In the genomic region with DNA sequence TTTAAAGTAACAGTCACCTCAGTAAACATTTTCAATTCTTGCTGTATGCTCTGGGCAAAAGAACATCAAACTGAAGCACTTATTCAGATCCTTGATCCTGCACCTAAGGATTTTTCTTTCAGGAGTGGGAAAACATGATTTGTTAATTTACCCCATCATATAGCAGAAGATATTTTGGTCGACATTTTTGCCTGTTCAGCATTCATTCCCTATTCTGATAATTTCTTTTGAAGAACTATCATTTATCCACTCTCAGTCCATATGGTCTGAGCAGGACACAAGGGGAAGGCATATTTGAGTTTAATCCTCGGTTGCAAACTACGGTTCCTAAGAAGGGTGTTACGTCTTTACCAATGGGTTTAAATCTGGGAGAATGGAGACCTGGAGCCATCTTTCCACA, we compare ENCODE assay signal across 9 cellular contexts. TPM values are rescaled to one million over a fixed set of nuclear protein-coding genes. Genes with fewer than 3 reads are reported as not detected.
A peak's percentile ranks its signal among the peaks of the same experiment; 100 is the strongest.
DNase-seq lines count a peak whose midpoint lies in the region; ATAC-seq and TF ChIP-seq lines count a peak whose summit lies in the region.
"Had no signal": no experiment of that assay in that cellular context is flagged by ENCODE, and none has a peak within 500 bp of the region (broad histone marks: within the 10 kb centered on the region; RNA-seq: fewer than 3 reads in every experiment).

No MANE protein-coding gene starts in this region.

- TF ChIP-seq CTCF in GM12875 (IDR thresholded peaks at IDR 0.05; ENCODE audit: borderline replicate concordance, insufficient read depth, low read depth, low read length) (no peak), RWPE2 (IDR thresholded peaks at IDR 0.05; ENCODE audit: poor library complexity, severe bottlenecking) (no peak), psoas muscle (IDR thresholded peaks at IDR 0.05) (no peak)

- H3K9me3 ChIP-seq in RWPE2 (ENCODE audit: severe bottlenecking), result no peaks in the 10 kb centered on the region
- no peaks in the 10 kb centered on the region for H3K9me3 ChIP-seq in psoas muscle

- 73 to 79% (median 77%) methylated on average over 4 of the region's 4 CpGs for WGBS in psoas muscle, 3 donors

- H3K4me3 ChIP-seq in GM12875 (ENCODE audit: low read depth, low read length) (peak overlapping the region; percentile 91), RWPE2 (ENCODE audit: severe bottlenecking) (peak overlapping the region; percentile 83), psoas muscle (peak overlapping the region; percentile 97)

- H3K36me3 ChIP-seq in RWPE2 (ENCODE audit: low read depth) (no peaks in the 10 kb centered on the region), psoas muscle (ENCODE audit: insufficient read depth in 1 of 2, low read depth in 1 of 2) (no peaks in the 10 kb centered on the region)

- H3K27me3 ChIP-seq in RWPE2 (ENCODE audit: insufficient read depth, poor library complexity, severe bottlenecking) (no peaks in the 10 kb centered on the region), psoas muscle (ENCODE audit: insufficient read depth in 3 of 3, low read length in 2 of 3) (no peaks in the 10 kb centered on the region)

- H3K27ac ChIP-seq in RWPE2 (ENCODE audit: poor library complexity, severe bottlenecking), result peak overlapping the region; percentile 95
- peak overlapping the region; percentile 96 for H3K27ac ChIP-seq in epithelial cell of prostate
- H3K27ac ChIP-seq in psoas muscle, result peak overlapping the region; percentile 96
- no peak overlapping the region for H3K27ac ChIP-seq in substantia nigra (ENCODE audit: low read depth, low read length, poor library complexity, severe bottlenecking)

- DNase-seq in RWPE2 (ENCODE audit: low spot score) (no peak), epithelial cell of prostate (ENCODE audit: low read depth, low spot score) (no peak), psoas muscle (no peak), COR-L47 (lab: John Stamatoyannopoulos, UW) (no peak), inferior parietal cortex (ENCODE audit: extremely low spot score) (no peak), substantia nigra (lab: John Stamatoyannopoulos, UW) (no peak)

- H3K4me1 ChIP-seq in RWPE2 (ENCODE audit: insufficient read depth, poor library complexity, severe bottlenecking) (peaks cover 39% of the 10 kb centered on the region), psoas muscle (peaks cover 18% of the 10 kb centered on the region)

- ATAC-seq in RWPE2 (ENCODE audit: low read depth), result no peak
- ATAC-seq in psoas muscle, result no peak
- no peak for ATAC-seq in GM18511 (IDR thresholded peaks at IDR 0.05; ENCODE audit: unreplicated experiment)

- intact Hi-C loops in psoas muscle (cut with DNase I), result loop anchor here (2.0 to 10.0 kb wide), 5 partner anchors 111 to 304 kb away; partner anchors contain the start of genes EXOC1 (in 1 of the 2), SRD5A3 (in 1 of the 2) and TMEM165 (in 1 of the 2)

RNA-seq across cellular contexts. Expression of gene CLOCK, which starts 1.2 kb away (rescaled TPM):
- 10 to 100 TPM; 21.8 to 54.1 (median 31.5) TPM for total RNA-seq in psoas muscle
- polyA plus RNA-seq in psoas muscle, result 10 to 100 TPM in 1 of 3 donors, 1 to 10 TPM in 2; 5.9 to 23.5 (median 7.2) TPM

RNA-seq across cellular contexts. Expression of gene PDCL2, which starts 44.1 kb away (rescaled TPM):
- total RNA-seq in psoas muscle, result not detected
- polyA plus RNA-seq in psoas muscle, result not detected
- total RNA-seq: mononuclear cell had no signal
